18 cellular contexts compared by ENCODE assay signal in the genomic region with DNA sequence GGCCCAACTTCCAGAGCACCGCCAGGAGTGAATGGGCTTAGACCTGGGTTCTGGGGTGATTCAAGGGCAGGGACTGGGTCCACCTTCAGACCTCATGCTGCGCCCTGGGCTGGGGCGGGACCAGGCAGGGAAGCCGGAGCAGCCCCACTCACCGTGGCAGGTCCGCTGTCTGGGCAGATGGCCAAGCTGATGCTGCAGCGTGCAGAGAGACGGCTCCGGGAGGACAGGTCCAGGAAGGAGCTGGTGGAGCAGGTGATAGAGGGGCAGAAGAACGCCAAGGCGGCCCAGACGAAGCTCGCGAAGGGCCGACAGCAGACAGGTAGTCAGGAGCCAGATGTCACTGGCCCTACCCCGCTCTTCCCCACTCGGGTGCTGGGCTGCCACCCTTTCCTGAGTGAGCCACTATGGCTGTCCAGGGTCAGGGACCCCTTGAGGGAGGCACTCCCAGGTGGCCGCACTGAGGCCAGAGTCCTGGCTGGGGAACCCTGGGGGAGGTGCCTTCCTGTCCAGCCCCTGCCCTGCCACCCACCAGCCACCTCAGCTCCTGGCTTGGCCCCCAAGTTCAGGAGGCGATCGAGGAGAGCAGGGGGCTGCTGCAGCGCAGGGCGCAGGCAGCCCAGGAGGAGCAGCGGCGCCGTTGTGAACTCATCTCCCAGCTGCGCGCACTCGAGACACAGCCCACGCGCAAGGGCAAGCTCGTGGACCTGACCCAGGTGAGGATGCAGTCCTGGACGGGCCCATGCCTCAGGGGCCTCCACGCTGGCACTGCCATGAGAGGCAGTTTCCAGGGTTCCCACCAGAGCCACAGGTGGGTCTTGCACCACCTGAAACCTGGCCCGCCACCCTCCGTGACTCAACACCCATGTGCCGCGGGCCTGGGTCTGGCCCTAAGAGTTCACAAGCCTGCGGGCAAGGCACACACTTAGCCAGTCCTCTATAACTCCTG. TPM values are rescaled to one million over a fixed set of nuclear protein-coding genes. Genes with fewer than 3 reads are reported as not detected.
A peak's percentile ranks its signal among the peaks of the same experiment; 100 is the strongest.
DNase-seq lines count a peak whose midpoint lies in the region; ATAC-seq and TF ChIP-seq lines count a peak whose summit lies in the region.
"Had no signal": no experiment of that assay in that cellular context is flagged by ENCODE, and none has a peak within 500 bp of the region (broad histone marks: within the 10 kb centered on the region; RNA-seq: fewer than 3 reads in every experiment).

No MANE protein-coding gene starts in this region.

- TF ChIP-seq POLR2A in thyroid gland (IDR thresholded peaks at IDR 0.05) (no peak), gastrocnemius medialis (IDR thresholded peaks at IDR 0.05) (no peak)

- peak; percentile 12 to 17 for DNase-seq in NCI-H2081 (lab: John Stamatoyannopoulos, UW)
- DNase-seq in NCI-H2081 treated with DMSO at 0.1 percent for 48 hours (lab: John Stamatoyannopoulos, UW): no peak
- peak; percentile 3 for DNase-seq in iPS-NIHi7 (ENCODE audit: extremely low spot score)
- DNase-seq in thyroid gland: peak; percentile 30 to 48
- no peak for DNase-seq in globus pallidus (ENCODE audit: low spot score)
- no peak for DNase-seq in gastrocnemius medialis
- DNase-seq: HCEC 1CT; NCI-H187 treated with DMSO at 0.1 percent for 48 hours; NCI-H2227 treated with DMSO at 0.1 percent for 48 hours; NCI-H526; NK-92 treated with Interleukin-12 subunit alpha and Interleukin-12 subunit beta, amount 100 ng/mL, for 24 hours; SHP77 treated with DMSO at 0.1 percent for 48 hours had no signal

- WGBS in thyroid gland, 2 donors: 46 to 74% methylated on average over 8 to 17 of the region's 38 CpGs

- CTCF ChIA-PET in HEK293 (lab: Yijun Ruan, JAX): no interaction called here

- H3K4me3 ChIP-seq in HEK293 (ENCODE audit: low read depth, low read length) (no peak overlapping the region), thyroid gland (replicated peaks in 1 of 3) (no peak overlapping the region), gastrocnemius medialis (no peak overlapping the region)
- H3K4me3 ChIP-seq: A549 had no signal

- H3K27ac ChIP-seq in HEK293 (ENCODE audit: extremely low read depth, low read depth, low read length) (no peak overlapping the region), thyroid gland (no peak overlapping the region), gastrocnemius medialis (no peak overlapping the region)
- H3K27ac ChIP-seq: A549, C4-2B, KMS-11 had no signal

- no peak for TF ChIP-seq CTCF in HEK293 (tag by site-specific recombination; IDR thresholded peaks at IDR 0.05)
- no peak for TF ChIP-seq CTCF in thyroid gland (IDR thresholded peaks at IDR 0.05)
- no peak for TF ChIP-seq CTCF in gastrocnemius medialis (IDR thresholded peaks at IDR 0.05 in 4 of 5, conservative IDR thresholded peaks at IDR 0.05 in 1 of 5)

- H3K4me1 ChIP-seq in HEK293 (ENCODE audit: control insufficient read depth, insufficient read depth, low read length): no peaks in the 10 kb centered on the region; the same call in 1 of the 2 replicates
- peaks cover 4 to 10% of the 10 kb centered on the region in 2 donors for H3K4me1 ChIP-seq in thyroid gland
- H3K4me1 ChIP-seq in gastrocnemius medialis: peaks cover 5% of the 10 kb centered on the region in 2 donors

- POLR2A ChIA-PET in HEK293 (lab: Yijun Ruan, JAX): interaction anchor here (1.2 kb wide), 1 partner anchor 10 kb away, joined by 5 read pairs; a partner anchor contains a TSS

- no peak for ATAC-seq in gastrocnemius medialis
- no peak for ATAC-seq in GM18498 (IDR thresholded peaks at IDR 0.05; ENCODE audit: unreplicated experiment)
- ATAC-seq: A549 had no signal

- no peaks in the 10 kb centered on the region for H3K36me3 ChIP-seq in HEK293 (ENCODE audit: control insufficient read depth in 2 of 2, insufficient read depth in 1 of 2, low read length in 2 of 2)
- no peaks in the 10 kb centered on the region for H3K36me3 ChIP-seq in thyroid gland
- no peaks in the 10 kb centered on the region for H3K36me3 ChIP-seq in gastrocnemius medialis

- H3K9me3 ChIP-seq in HEK293 (ENCODE audit: control insufficient read depth, insufficient read depth, low read depth, low read length) (no peaks in the 10 kb centered on the region), thyroid gland (no peaks in the 10 kb centered on the region), gastrocnemius medialis (no peaks in the 10 kb centered on the region)
- H3K9me3 ChIP-seq: A549 had no signal

- in situ Hi-C loops in gastrocnemius medialis (cut with MboI; ENCODE audit: low sequenced_read_pairs in 4 of 4): loop anchor here in 1 of 4 donors (25.0 kb wide), 1 partner anchor 247 kb away; no protein-coding TSS in a partner anchor

- no peaks in the 10 kb centered on the region for H3K27me3 ChIP-seq in thyroid gland
- no peaks in the 10 kb centered on the region for H3K27me3 ChIP-seq in gastrocnemius medialis

- intact Hi-C loops in thyroid gland (cut with DNase I): no loop called here
- intact Hi-C loops in gastrocnemius medialis (cut with DNase I; ENCODE audit: low total_unique reads): no loop called here

TF ChIP-seq in HEK293, 187 proteins besides CTCF, POLR2A, EP300 and RAD21:
- TF ChIP-seq SCRT1 (tag by site-specific recombination; IDR thresholded peaks at IDR 0.05; ENCODE audit: borderline replicate concordance): peak; percentile 50; the same call in 1 of the 2 replicates
- TF ChIP-seq, protein P1, sequence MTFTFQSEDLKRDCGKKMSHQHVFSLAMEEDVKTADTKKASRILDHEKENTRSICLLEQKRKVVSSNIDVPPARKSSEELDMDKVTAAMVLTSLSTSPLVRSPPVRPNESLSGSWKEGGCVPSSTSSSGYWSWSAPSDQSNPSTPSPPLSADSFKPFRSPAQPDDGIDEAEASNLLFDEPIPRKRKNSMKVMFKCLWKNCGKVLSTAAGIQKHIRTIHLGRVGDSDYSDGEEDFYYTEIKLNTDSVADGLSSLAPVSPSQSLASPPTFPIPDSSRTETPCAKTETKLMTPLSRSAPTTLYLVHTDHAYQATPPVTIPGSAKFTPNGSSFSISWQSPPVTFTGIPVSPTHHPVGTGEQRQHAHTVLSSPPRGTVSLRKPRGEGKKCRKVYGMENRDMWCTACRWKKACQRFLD (tag by site-specific recombination; IDR thresholded peaks at IDR 0.05): no peak
- TF ChIP-seq, protein P2, sequence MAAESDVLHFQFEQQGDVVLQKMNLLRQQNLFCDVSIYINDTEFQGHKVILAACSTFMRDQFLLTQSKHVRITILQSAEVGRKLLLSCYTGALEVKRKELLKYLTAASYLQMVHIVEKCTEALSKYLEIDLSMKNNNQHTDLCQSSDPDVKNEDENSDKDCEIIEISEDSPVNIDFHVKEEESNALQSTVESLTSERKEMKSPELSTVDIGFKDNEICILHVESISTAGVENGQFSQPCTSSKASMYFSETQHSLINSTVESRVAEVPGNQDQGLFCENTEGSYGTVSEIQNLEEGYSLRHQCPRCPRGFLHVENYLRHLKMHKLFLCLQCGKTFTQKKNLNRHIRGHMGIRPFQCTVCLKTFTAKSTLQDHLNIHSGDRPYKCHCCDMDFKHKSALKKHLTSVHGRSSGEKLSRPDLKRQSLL (tag by site-specific recombination; IDR thresholded peaks at IDR 0.05): peak; percentile 74; the same call in 1 of the 2 replicates
- TF ChIP-seq, protein P3, sequence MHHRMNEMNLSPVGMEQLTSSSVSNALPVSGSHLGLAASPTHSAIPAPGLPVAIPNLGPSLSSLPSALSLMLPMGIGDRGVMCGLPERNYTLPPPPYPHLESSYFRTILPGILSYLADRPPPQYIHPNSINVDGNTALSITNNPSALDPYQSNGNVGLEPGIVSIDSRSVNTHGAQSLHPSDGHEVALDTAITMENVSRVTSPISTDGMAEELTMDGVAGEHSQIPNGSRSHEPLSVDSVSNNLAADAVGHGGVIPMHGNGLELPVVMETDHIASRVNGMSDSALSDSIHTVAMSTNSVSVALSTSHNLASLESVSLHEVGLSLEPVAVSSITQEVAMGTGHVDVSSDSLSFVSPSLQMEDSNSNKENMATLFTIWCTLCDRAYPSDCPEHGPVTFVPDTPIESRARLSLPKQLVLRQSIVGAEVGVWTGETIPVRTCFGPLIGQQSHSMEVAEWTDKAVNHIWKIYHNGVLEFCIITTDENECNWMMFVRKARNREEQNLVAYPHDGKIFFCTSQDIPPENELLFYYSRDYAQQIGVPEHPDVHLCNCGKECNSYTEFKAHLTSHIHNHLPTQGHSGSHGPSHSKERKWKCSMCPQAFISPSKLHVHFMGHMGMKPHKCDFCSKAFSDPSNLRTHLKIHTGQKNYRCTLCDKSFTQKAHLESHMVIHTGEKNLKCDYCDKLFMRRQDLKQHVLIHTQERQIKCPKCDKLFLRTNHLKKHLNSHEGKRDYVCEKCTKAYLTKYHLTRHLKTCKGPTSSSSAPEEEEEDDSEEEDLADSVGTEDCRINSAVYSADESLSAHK (tag by site-specific recombination; IDR thresholded peaks at IDR 0.05): peak; percentile 79
- peak; percentile 64 for TF ChIP-seq SCRT2 (tag by site-specific recombination; IDR thresholded peaks at IDR 0.05)

RNA-seq across cellular contexts. Expression of a gene that starts 10.1 kb away (rescaled TPM):
- 10 to 100 TPM; 32.8 to 52.0 (median 43.0) TPM for total RNA-seq in thyroid gland
- 10 to 100 TPM; 21.7 to 48.7 (median 34.7) TPM for total RNA-seq in gastrocnemius medialis

RNA-seq across cellular contexts. Expression of a gene that starts 40.1 kb away (rescaled TPM):
- total RNA-seq in thyroid gland (1 to 10 TPM in 2 of 4 donors, under 1 TPM in 1, not detected in 1; 0.27 to 1.9 (median 1.1) TPM), gastrocnemius medialis (not detected)
- total RNA-seq: OCI-LY7 had no signal

RNA-seq across cellular contexts. Expression of a gene that starts 40.4 kb away (rescaled TPM):
- total RNA-seq in thyroid gland: 10 to 100 TPM in 3 of 4 donors, 1 to 10 TPM in 1; 8.9 to 19.1 (median 16.4) TPM
- total RNA-seq in gastrocnemius medialis: 1 to 10 TPM; 1.8 to 6.0 (median 3.4) TPM

Comparison
In these comparisons a context has a peak if more than half of its experiments do, and no peak if none do; other contexts are left out.
1. DNase-seq: peak in NCI-H2081 (2 of 2), iPS-NIHi7 (single experiment) and thyroid gland (2 of 2); none in NCI-H2081 treated with DMSO at 0.1 percent for 48 hours (single experiment), globus pallidus (single experiment) and gastrocnemius medialis (0 of 2).